In the genomic region with DNA sequence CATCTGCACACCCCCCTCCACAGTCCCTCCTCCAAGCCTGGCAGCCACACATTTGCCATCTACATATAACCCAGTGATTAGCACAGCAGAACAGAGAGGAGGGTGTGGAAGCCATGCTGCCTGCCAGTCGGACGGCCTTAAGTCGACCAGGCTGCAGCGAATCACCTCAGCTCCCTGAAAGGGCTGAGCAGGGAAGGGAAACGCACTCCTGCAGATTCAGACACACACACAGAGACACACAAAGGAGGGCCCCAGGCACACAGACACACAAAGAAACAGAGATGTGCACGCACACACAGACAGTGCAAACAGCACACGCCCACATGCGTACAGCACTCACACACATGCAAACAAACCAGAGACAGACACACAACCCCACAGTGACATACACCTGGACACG, we compare ENCODE assay signal across 1 cellular context.
A peak's percentile ranks its signal among the peaks of the same experiment; 100 is the strongest.
TF ChIP-seq lines count a peak whose summit lies in the region.

No MANE protein-coding gene starts in this region.

TF ChIP-seq in HepG2, 621 proteins besides CTCF, POLR2A, EP300 and RAD21 (continued from another document):
- TF ChIP-seq, protein P1, sequence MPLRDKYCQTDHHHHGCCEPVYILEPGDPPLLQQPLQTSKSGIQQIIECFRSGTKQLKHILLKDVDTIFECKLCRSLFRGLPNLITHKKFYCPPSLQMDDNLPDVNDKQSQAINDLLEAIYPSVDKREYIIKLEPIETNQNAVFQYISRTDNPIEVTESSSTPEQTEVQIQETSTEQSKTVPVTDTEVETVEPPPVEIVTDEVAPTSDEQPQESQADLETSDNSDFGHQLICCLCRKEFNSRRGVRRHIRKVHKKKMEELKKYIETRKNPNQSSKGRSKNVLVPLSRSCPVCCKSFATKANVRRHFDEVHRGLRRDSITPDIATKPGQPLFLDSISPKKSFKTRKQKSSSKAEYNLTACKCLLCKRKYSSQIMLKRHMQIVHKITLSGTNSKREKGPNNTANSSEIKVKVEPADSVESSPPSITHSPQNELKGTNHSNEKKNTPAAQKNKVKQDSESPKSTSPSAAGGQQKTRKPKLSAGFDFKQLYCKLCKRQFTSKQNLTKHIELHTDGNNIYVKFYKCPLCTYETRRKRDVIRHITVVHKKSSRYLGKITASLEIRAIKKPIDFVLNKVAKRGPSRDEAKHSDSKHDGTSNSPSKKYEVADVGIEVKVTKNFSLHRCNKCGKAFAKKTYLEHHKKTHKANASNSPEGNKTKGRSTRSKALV (CRISPR knock-in tag; IDR thresholded peaks at IDR 0.05) = no peak
- peak; percentile 88 for TF ChIP-seq ZNF646 (CRISPR knock-in tag; IDR thresholded peaks at IDR 0.05)
- TF ChIP-seq, protein P2, sequence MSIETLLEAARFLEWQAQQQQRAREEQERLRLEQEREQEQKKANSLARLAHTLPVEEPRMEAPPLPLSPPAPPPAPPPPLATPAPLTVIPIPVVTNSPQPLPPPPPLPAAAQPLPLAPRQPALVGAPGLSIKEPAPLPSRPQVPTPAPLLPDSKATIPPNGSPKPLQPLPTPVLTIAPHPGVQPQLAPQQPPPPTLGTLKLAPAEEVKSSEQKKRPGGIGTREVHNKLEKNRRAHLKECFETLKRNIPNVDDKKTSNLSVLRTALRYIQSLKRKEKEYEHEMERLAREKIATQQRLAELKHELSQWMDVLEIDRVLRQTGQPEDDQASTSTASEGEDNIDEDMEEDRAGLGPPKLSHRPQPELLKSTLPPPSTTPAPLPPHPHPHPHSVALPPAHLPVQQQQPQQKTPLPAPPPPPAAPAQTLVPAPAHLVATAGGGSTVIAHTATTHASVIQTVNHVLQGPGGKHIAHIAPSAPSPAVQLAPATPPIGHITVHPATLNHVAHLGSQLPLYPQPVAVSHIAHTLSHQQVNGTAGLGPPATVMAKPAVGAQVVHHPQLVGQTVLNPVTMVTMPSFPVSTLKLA (IDR thresholded peaks at IDR 0.05) = peak; percentile 90
